ENCODE assay signal across 8 cellular contexts in the genomic region with DNA sequence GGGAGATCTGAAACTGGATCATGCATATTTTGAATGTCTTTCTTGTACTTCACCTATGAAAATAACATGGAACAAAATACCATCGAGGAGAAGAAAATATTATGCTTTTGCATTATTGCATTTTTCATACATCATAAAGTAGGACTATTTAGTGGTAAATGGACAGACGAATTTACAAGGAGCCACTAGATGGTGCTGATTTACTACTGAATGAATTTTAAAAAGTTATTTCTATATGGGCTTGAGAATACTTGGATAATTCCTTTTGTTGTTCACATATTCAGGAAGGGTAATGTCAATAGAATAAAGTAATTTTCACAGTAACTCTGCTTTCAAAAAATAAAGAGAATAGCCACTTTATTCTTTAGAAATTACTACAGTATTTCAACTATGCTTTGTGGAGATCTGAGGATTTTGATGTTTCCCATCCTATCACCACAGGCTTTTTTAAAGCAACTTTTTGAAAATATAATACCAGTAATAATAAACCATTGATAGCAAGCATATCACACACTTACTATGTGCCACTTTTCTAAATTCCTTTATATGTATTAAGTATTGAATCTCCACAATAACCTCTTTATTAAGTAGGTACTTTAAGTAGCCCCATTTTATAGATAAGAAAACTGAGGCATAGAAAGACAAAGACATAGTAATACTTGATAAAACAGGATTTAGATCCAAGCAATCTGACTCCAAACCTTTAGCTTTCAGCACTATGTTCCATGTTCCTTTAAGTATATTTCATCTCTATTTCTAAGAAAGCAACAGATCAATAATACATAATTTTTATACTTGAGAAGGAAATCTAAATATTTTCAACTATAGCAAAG. TPM values are rescaled to one million over a fixed set of nuclear protein-coding genes. Genes with fewer than 3 reads are reported as not detected.
DNase-seq lines count a peak whose midpoint lies in the region; ATAC-seq, FAIRE-seq and TF ChIP-seq lines count a peak whose summit lies in the region.

No MANE protein-coding gene starts in this region.

- TF ChIP-seq CTCF in bronchial epithelial cell (IDR thresholded peaks at IDR 0.05; ENCODE audit: insufficient read depth, low read length, severe bottlenecking) (peak; percentile 16), nephron progenitor cell (IDR thresholded peaks at IDR 0.05) (peak; percentile 61), omental fat pad (IDR thresholded peaks at IDR 0.05) (no peak)

- peaks cover 2% of the 10 kb centered on the region for H3K4me1 Mint-ChIP-seq in nephron progenitor cell

- H3K4me3 Mint-ChIP-seq in nephron progenitor cell: no peak overlapping the region

- no peaks in the 10 kb centered on the region for H3K36me3 ChIP-seq in bronchial epithelial cell (ENCODE audit: control insufficient read depth, insufficient read depth, low read length)

- H3K27me3 Mint-ChIP-seq in nephron progenitor cell (ENCODE audit: low read depth, poor library complexity): peaks cover 2% of the 10 kb centered on the region

- DNase-seq in NCI-H1092 treated with DMSO at 0.1 percent for 48 hours (lab: John Stamatoyannopoulos, UW) (peak; percentile 24), NCI-H1092 (lab: John Stamatoyannopoulos, UW) (no peak), NCI-H1105 treated with DMSO at 0.1 percent for 48 hours (lab: John Stamatoyannopoulos, UW) (peak; percentile 39), bronchial epithelial cell (ENCODE audit: low read depth) (peak; percentile 49), nephron progenitor cell (no peak), omental fat pad (ENCODE audit: low spot score) (no peak)

- H3K27me3 ChIP-seq in bronchial epithelial cell (ENCODE audit: control insufficient read depth, insufficient read depth, low read length): no peaks in the 10 kb centered on the region

- H3K9me3 Mint-ChIP-seq in nephron progenitor cell: peaks cover under 1% of the 10 kb centered on the region

- FAIRE-seq in bronchial epithelial cell (lab: Jason Lieb, UNC): no peak

- H3K4me3 ChIP-seq in bronchial epithelial cell (ENCODE audit: low read depth, low read length): no peak overlapping the region

- H3K36me3 Mint-ChIP-seq in nephron progenitor cell (ENCODE audit: low read depth): peaks cover 7% of the 10 kb centered on the region

- no peak for ATAC-seq in HG03159 (IDR thresholded peaks at IDR 0.05; ENCODE audit: unreplicated experiment)
- ATAC-seq in GM21737 (IDR thresholded peaks at IDR 0.05; ENCODE audit: unreplicated experiment): no peak
- ATAC-seq in omental fat pad (ENCODE audit: low FRiP score): no peak

- H3K27ac Mint-ChIP-seq in nephron progenitor cell: no peak overlapping the region

RNA-seq across cellular contexts. Expression of a gene that starts 38.6 kb away (rescaled TPM):
- 18.7 and 54.4 TPM in 2 replicates for total RNA-seq in bronchial epithelial cell
- total RNA-seq in omental fat pad: 10 to 100 TPM in 2 of 4 donors, 1 to 10 TPM in 2; 6.4 to 20.5 (median 12.7) TPM

Comparison
In these comparisons a context has a peak if more than half of its experiments do, and no peak if none do; other contexts are left out.
1. DNase-seq: peak in NCI-H1092 treated with DMSO at 0.1 percent for 48 hours (single experiment), NCI-H1105 treated with DMSO at 0.1 percent for 48 hours (single experiment) and bronchial epithelial cell (single experiment); none in NCI-H1092 (single experiment), nephron progenitor cell (single experiment) and omental fat pad (single experiment).
2. CTCF ChIP-seq: peak in bronchial epithelial cell (single experiment) and nephron progenitor cell (single experiment); none in omental fat pad (0 of 3).